Comparison of ENCODE assay signal across 2 cellular contexts in genomic region chr16:14676633-14677032, GRCh38.
TF ChIP-seq lines count a peak whose summit lies in the region.

No MANE protein-coding gene starts in this region.

TF ChIP-seq in HepG2, 621 proteins besides CTCF, POLR2A, EP300 and RAD21:
- TF ChIP-seq ZNF747 (CRISPR knock-in tag; IDR thresholded peaks at IDR 0.05; ENCODE audit: borderline replicate concordance): no peak
- no peak for TF ChIP-seq ZNF383 (CRISPR knock-in tag; IDR thresholded peaks at IDR 0.05; ENCODE audit: borderline replicate concordance)
- peak; percentile 90 for TF ChIP-seq ATF7 (IDR thresholded peaks at IDR 0.05)
- no peak for TF ChIP-seq ATF7 (CRISPR knock-in tag; IDR thresholded peaks at IDR 0.05)
- TF ChIP-seq ZNF644 (CRISPR knock-in tag; IDR thresholded peaks at IDR 0.05; ENCODE audit: low read depth): no peak
- TF ChIP-seq ZNF530 (CRISPR knock-in tag; IDR thresholded peaks at IDR 0.05; ENCODE audit: low read depth): no peak
- TF ChIP-seq, protein P1, sequence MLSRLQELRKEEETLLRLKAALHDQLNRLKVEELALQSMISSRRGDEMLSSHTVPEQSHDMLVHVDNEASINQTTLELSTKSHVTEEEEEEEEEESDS (CRISPR knock-in tag; IDR thresholded peaks at IDR 0.05; ENCODE audit: borderline replicate concordance): no peak
- TF ChIP-seq CREB1 (IDR thresholded peaks at IDR 0.05): peak; percentile 57
- no peak for TF ChIP-seq CREB1 (CRISPR knock-in tag; IDR thresholded peaks at IDR 0.05)
- TF ChIP-seq KMT2A (CRISPR knock-in tag; IDR thresholded peaks at IDR 0.05): no peak

TF ChIP-seq in K562, 482 proteins besides CTCF, POLR2A, EP300 and RAD21:
- TF ChIP-seq, protein P2, sequence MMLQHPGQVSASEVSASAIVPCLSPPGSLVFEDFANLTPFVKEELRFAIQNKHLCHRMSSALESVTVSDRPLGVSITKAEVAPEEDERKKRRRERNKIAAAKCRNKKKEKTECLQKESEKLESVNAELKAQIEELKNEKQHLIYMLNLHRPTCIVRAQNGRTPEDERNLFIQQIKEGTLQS (IDR thresholded peaks at IDR 0.05): peak; percentile 34; the same call in 1 of the 2 replicates
- TF ChIP-seq, protein P2 (CRISPR knock-in tag; conservative IDR thresholded peaks at IDR 0.05): no peak
- TF ChIP-seq CEBPG (CRISPR knock-in tag; IDR thresholded peaks at IDR 0.05): 0 out of 2 replicates have a peak, but pooled peaks have one; percentile 9
- peak; percentile 8 to 75; a peak in 3 of 4 replicates for TF ChIP-seq CEBPG (tag; conservative IDR thresholded peaks at IDR 0.05 in 1 of 2, IDR thresholded peaks at IDR 0.05 in 1 of 2)
- TF ChIP-seq TAL1 (IDR thresholded peaks at IDR 0.05): no peak
- TF ChIP-seq TRIM24 (IDR thresholded peaks at IDR 0.05): peak in 1 of 2 experiments; percentile 61; a peak in 2 of 4 replicates
- peak; percentile 41 for TF ChIP-seq ZNF146 (CRISPR knock-in tag; IDR thresholded peaks at IDR 0.05; ENCODE audit: unreplicated experiment)
